Comparison of ENCODE assay signal across 24 cellular contexts in the genomic region with DNA sequence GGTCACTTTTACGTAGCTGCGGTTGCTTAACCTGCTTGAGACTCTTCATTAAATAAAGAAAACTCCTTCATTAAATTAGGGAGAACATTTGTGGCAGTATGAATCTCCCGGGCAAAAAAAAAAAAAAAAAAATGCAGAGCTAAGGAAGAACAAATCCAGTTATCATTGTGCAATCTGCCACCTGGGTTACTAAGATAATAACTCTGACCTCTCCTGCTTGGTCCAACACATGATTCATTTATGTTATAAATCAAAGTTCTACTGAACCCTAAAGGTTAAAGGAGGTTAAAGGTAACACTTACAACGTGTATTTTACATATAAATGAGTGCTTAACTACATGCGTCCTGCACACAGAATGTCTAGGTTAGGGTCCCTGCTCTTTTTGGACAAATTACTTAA. TPM values are rescaled to one million over a fixed set of nuclear protein-coding genes. Genes with fewer than 3 reads are reported as not detected.
DNase-seq lines count a peak whose midpoint lies in the region; ATAC-seq and TF ChIP-seq lines count a peak whose summit lies in the region.
"Had no signal": no experiment of that assay in that cellular context is flagged by ENCODE, and none has a peak within 500 bp of the region (broad histone marks: within the 10 kb centered on the region; RNA-seq: fewer than 3 reads in every experiment).

No MANE protein-coding gene starts in this region.

- intact Hi-C loops in left ventricle myocardium inferior (cut with micrococcal nuclease), result no loop called here
- intact Hi-C loops in cardiac septum (cut with DNase I), result no loop called here
- intact Hi-C loops in breast epithelium (cut with DNase I; ENCODE audit: low total_unique reads), result loop anchor here (5.0 to 10.0 kb wide), 2 partner anchors 70 to 173 kb away; no protein-coding TSS in a partner anchor
- intact Hi-C loops in body of pancreas (cut with DNase I), result loop anchor here (5.0 to 10.0 kb wide), 2 partner anchors 70 to 403 kb away; a partner anchor contains a TSS
- intact Hi-C loops in PC-3 (cut with micrococcal nuclease), result no loop called here

- DNase-seq in left ventricle myocardium inferior (no peak), cardiac septum (ENCODE audit: low spot score) (no peak), breast epithelium (ENCODE audit: low spot score in 2 of 2) (no peak), memory B cell (ENCODE audit: low spot score in 2 of 2) (no peak), body of pancreas (no peak), PC-3 (no peak)
- DNase-seq in NK-92 treated with Interleukin-12 subunit alpha and Interleukin-12 subunit beta, amount 100 ng/mL, for 24 hours (lab: John Stamatoyannopoulos, UW), result no peak
- DNase-seq: activated CD8-positive, alpha-beta memory T cell treated with anti-CD3 and anti-CD28 coated beads, Interleukin-2, amount 50 U/mL, for 4 hours; activated effector memory CD4-positive, alpha-beta T cell treated with anti-CD3 and anti-CD28 coated beads, Interleukin-2, amount 50 U/mL, for 16 hours; dorsolateral prefrontal cortex; erythroblast; KG1; NCI-H1048; NCI-H1930; stimulated activated CD4-positive, alpha-beta T cell treated with anti-CD3 and anti-CD28 coated beads, Interleukin-4, amount 100 ng/mL, for 24 hours; WERI-Rb-1 had no signal

- H3K27me3 ChIP-seq in left ventricle myocardium inferior (ENCODE audit: low read depth) (no peaks in the 10 kb centered on the region), breast epithelium (no peaks in the 10 kb centered on the region), body of pancreas (no peaks in the 10 kb centered on the region), PC-3 (ENCODE audit: low read length) (no peaks in the 10 kb centered on the region)
- H3K27me3 ChIP-seq: cardiac muscle cell, dorsolateral prefrontal cortex had no signal

- peaks cover 38% of the 10 kb centered on the region for H3K4me1 Mint-ChIP-seq in memory B cell

- H3K27me3 Mint-ChIP-seq in memory B cell, result no peaks in the 10 kb centered on the region

- POLR2A ChIA-PET in PC-3 (lab: Charles Lee; ENCODE audit: unreplicated experiment), result interaction anchor here (0.6 kb wide), 2 partner anchors 32 to 146 kb away, joined by 3 to 4 read pairs; no protein-coding TSS in a partner anchor

- H3K27ac Mint-ChIP-seq in memory B cell, result peak overlapping the region; percentile 72
- H3K27ac Mint-ChIP-seq: neural progenitor cell; T-helper 2 cell treated with Interferon-gamma antibody and Interleukin-4, amounts not matched to agents 5 μg/mL and 100 μg/mL, for 36 hours had no signal

- H3K9me3 Mint-ChIP-seq in memory B cell, result no peaks in the 10 kb centered on the region
- H3K9me3 Mint-ChIP-seq: neural progenitor cell; T-helper 2 cell treated with Interferon-gamma antibody and Interleukin-4, amounts not matched to agents 5 μg/mL and 100 μg/mL, for 36 hours had no signal

- WGBS in body of pancreas, 2 donors, result 59 to 60% methylated on average over 5 of the region's 5 CpGs

- H3K9me2 ChIP-seq in PC-3 (replicated peaks; ENCODE audit: low read length), result no peaks in the 10 kb centered on the region
- H3K9me2 ChIP-seq: SK-N-SH had no signal

- H4K20me1 ChIP-seq in PC-3 (ENCODE audit: low read length), result no peaks in the 10 kb centered on the region

- H3F3A ChIP-seq in PC-3 (ENCODE audit: low read length, unreplicated experiment), result no peaks in the 10 kb centered on the region

- no peak overlapping the region for H3K4me3 Mint-ChIP-seq in memory B cell
- H3K4me3 Mint-ChIP-seq: neural progenitor cell; T-helper 2 cell treated with Interferon-gamma antibody and Interleukin-4, amounts not matched to agents 5 μg/mL and 100 μg/mL, for 36 hours had no signal

- TF ChIP-seq POLR2A in breast epithelium (IDR thresholded peaks at IDR 0.05) (no peak), body of pancreas (IDR thresholded peaks at IDR 0.05) (no peak)

- H3K9me3 ChIP-seq in left ventricle myocardium inferior (replicated peaks) (no peaks in the 10 kb centered on the region), breast epithelium (no peaks in the 10 kb centered on the region), body of pancreas (no peaks in the 10 kb centered on the region), PC-3 (ENCODE audit: low read length) (no peaks in the 10 kb centered on the region)
- H3K9me3 ChIP-seq: prostate gland, SK-N-SH had no signal

- peak overlapping the region; percentile 87 for H3K4me3 ChIP-seq in left ventricle myocardium inferior
- H3K4me3 ChIP-seq in breast epithelium, result no peak overlapping the region
- no peak overlapping the region for H3K4me3 ChIP-seq in body of pancreas
- no peak overlapping the region for H3K4me3 ChIP-seq in PC-3 (ENCODE audit: low read length)
- H3K4me3 ChIP-seq: cardiac muscle cell, neural progenitor cell had no signal

- no peak overlapping the region for H3K9ac ChIP-seq in PC-3 (ENCODE audit: low read length)
- H3K9ac ChIP-seq: neural progenitor cell, SK-N-SH had no signal

- no peak for ATAC-seq in memory B cell (ENCODE audit: low read depth)
- ATAC-seq in body of pancreas, result no peak
- ATAC-seq in PC-3, result no peak
- ATAC-seq in HG02678 (IDR thresholded peaks at IDR 0.05; ENCODE audit: unreplicated experiment), result no peak

- H3K79me2 ChIP-seq in PC-3 (ENCODE audit: low read length), result peaks cover 17% of the 10 kb centered on the region; the same call in 1 of the 2 replicates

- no peak overlapping the region for H2AFZ ChIP-seq in PC-3 (ENCODE audit: low read length)
- H2AFZ ChIP-seq: neural progenitor cell had no signal

- no peaks in the 10 kb centered on the region for H3K36me3 Mint-ChIP-seq in memory B cell
- H3K36me3 Mint-ChIP-seq: neural progenitor cell had no signal

- H3K27ac ChIP-seq in left ventricle myocardium inferior (replicated peaks) (no peak overlapping the region), breast epithelium (peak overlapping the region; percentile 45 to 97), body of pancreas (no peak overlapping the region), PC-3 (ENCODE audit: low read length) (no peak overlapping the region)
- H3K27ac ChIP-seq: C4-2B, cardiac muscle cell, HL-60, neural progenitor cell, WERI-Rb-1 had no signal

- H3K4me2 ChIP-seq in PC-3 (ENCODE audit: low read length), result no peak overlapping the region
- H3K4me2 ChIP-seq: neural progenitor cell, SK-N-SH had no signal

- CTCF ChIA-PET in PC-3 (lab: Charles Lee), result interaction anchor here (0.6 to 1.7 kb wide), 4 partner anchors 71 to 266 kb away, joined by 3 to 12 read pairs (median 6); no protein-coding TSS in a partner anchor

- H3K4me1 ChIP-seq in left ventricle myocardium inferior, result peaks cover 56% of the 10 kb centered on the region
- peaks cover 5 to 10% of the 10 kb centered on the region in 2 donors for H3K4me1 ChIP-seq in breast epithelium
- peaks cover 59% of the 10 kb centered on the region for H3K4me1 ChIP-seq in body of pancreas
- peaks cover 26% of the 10 kb centered on the region for H3K4me1 ChIP-seq in PC-3 (ENCODE audit: insufficient read depth, low read length)

- TF ChIP-seq CTCF in left ventricle myocardium inferior (IDR thresholded peaks at IDR 0.05; ENCODE audit: borderline replicate concordance) (no peak), breast epithelium (IDR thresholded peaks at IDR 0.05) (no peak), body of pancreas (IDR thresholded peaks at IDR 0.05) (no peak), PC-3 (conservative IDR thresholded peaks at IDR 0.05; ENCODE audit: low read depth, low read length) (no peak)

- BruUV-seq in PC-3 (replicated peaks; lab: Mats Ljungman, UMichigan), result no TSS peak

- H3K36me3 ChIP-seq in left ventricle myocardium inferior (no peaks in the 10 kb centered on the region), breast epithelium (no peaks in the 10 kb centered on the region), body of pancreas (replicated peaks in 1 of 2; ENCODE audit: insufficient read depth in 1 of 2, low read depth in 2 of 2) (no peaks in the 10 kb centered on the region), PC-3 (ENCODE audit: low read depth, low read length) (no peaks in the 10 kb centered on the region)
- H3K36me3 ChIP-seq: cardiac muscle cell, neural progenitor cell, prostate gland, WERI-Rb-1 had no signal

RNA-seq across cellular contexts. Expression of a gene that starts 4.3 kb away (rescaled TPM):
- total RNA-seq in left ventricle myocardium inferior (27.2 TPM), cardiac septum (57.5 TPM), breast epithelium (10 to 100 TPM in 2 of 3 donors, 1 to 10 TPM in 1; 4.8 to 35.7 (median 24.0) TPM), body of pancreas (10 to 100 TPM; 23.6 to 30.7 TPM), PC-3 (2014; rRNA removed) (10.2 and 15.5 TPM in 2 replicates)

RNA-seq across cellular contexts. Expression of a gene that starts 8.0 kb away (rescaled TPM):
- total RNA-seq in left ventricle myocardium inferior (29.8 TPM), cardiac septum (46.8 TPM), breast epithelium (10 to 100 TPM; 21.4 to 47.2 (median 41.9) TPM), body of pancreas (10 to 100 TPM; 15.0 to 18.5 TPM), PC-3 (2014; rRNA removed) (23.7 and 41.3 TPM in 2 replicates)

Comparison
In these comparisons a context has a peak if more than half of its experiments do, and no peak if none do; other contexts are left out.
1. H3K27ac ChIP-seq: peak in breast epithelium (2 of 2); none in left ventricle myocardium inferior (single experiment), body of pancreas (0 of 4) and PC-3 (single experiment).
2. intact Hi-C loops: an anchor here in breast epithelium (5.0 to 10.0 kb wide) and body of pancreas (5.0 to 10.0 kb wide); none called in left ventricle myocardium inferior, cardiac septum and PC-3.